In genomic region chr9:126690431-126691051, GRCh38 we compare ENCODE assay signal across 9 cellular contexts.
A peak's percentile ranks its signal among the peaks of the same experiment; 100 is the strongest.
DNase-seq lines count a peak whose midpoint lies in the region; ATAC-seq and TF ChIP-seq lines count a peak whose summit lies in the region.
"Had no signal": no experiment of that assay in that cellular context is flagged by ENCODE, and none has a peak within 500 bp of the region (broad histone marks: within the 10 kb centered on the region; RNA-seq: fewer than 3 reads in every experiment).

No MANE protein-coding gene starts in this region.

- no peaks in the 10 kb centered on the region for H3K36me3 Mint-ChIP-seq in activated naive CD8-positive, alpha-beta T cell treated with anti-CD3 and anti-CD28 coated beads, Interleukin-2, amount 10 ng/mL, durations not matched to agents 7 days and 5 days

- no peaks in the 10 kb centered on the region for H3K4me1 Mint-ChIP-seq in activated naive CD8-positive, alpha-beta T cell treated with anti-CD3 and anti-CD28 coated beads, Interleukin-2, amount 10 ng/mL, durations not matched to agents 7 days and 5 days

- no peaks in the 10 kb centered on the region for H3K36me3 ChIP-seq in SK-N-SH (replicated peaks in 1 of 2; ENCODE audit: control insufficient read depth in 1 of 2, insufficient read depth in 2 of 2, low read length in 1 of 2)

- WGBS in SK-N-SH (ENCODE audit: low lambda C conversion rate): 0% methylated on average over 3 of the region's 25 CpGs

- no peak overlapping the region for H2AFZ ChIP-seq in SK-N-SH (ENCODE audit: low read depth)

- no peak overlapping the region for H3K9ac ChIP-seq in SK-N-SH

- H3K4me3 Mint-ChIP-seq in activated naive CD8-positive, alpha-beta T cell treated with anti-CD3 and anti-CD28 coated beads, Interleukin-2, amount 10 ng/mL, durations not matched to agents 7 days and 5 days: no peak overlapping the region
- H3K4me3 Mint-ChIP-seq: dendritic cell treated with granulocyte-macrophage colony-stimulating factor and Interleukin-4, amounts not matched to agents 40 ng/mL and 50 ng/mL, for 4 days had no signal

- H3K79me2 ChIP-seq in SK-N-SH (ENCODE audit: insufficient read depth): no peaks in the 10 kb centered on the region

- H3K4me2 ChIP-seq in SK-N-SH: no peak overlapping the region

- TF ChIP-seq RAD21 in SK-N-SH (IDR thresholded peaks at IDR 0.05; ENCODE audit: low read length): peak; percentile 50

- TF ChIP-seq EP300 in SK-N-SH (IDR thresholded peaks at IDR 0.05; ENCODE audit: borderline replicate concordance in 1 of 2, low read depth in 1 of 2, low read length in 1 of 2): no peak

- no peak overlapping the region for H3K27ac Mint-ChIP-seq in activated naive CD8-positive, alpha-beta T cell treated with anti-CD3 and anti-CD28 coated beads, Interleukin-2, amount 10 ng/mL, durations not matched to agents 7 days and 5 days
- H3K27ac Mint-ChIP-seq: dendritic cell treated with granulocyte-macrophage colony-stimulating factor and Interleukin-4, amounts not matched to agents 40 ng/mL and 50 ng/mL, for 4 days had no signal

- no peak overlapping the region for H3K27ac ChIP-seq in SK-N-SH (ENCODE audit: low read depth in 2 of 2, low read length in 1 of 2)

- peak; percentile 68 for ATAC-seq in activated naive CD8-positive, alpha-beta T cell treated with anti-CD3 and anti-CD28 coated beads, Interleukin-2, amount 10 ng/mL, durations not matched to agents 7 days and 5 days (ENCODE audit: low read depth)
- no peak for ATAC-seq in HG02610 (IDR thresholded peaks at IDR 0.05; ENCODE audit: unreplicated experiment)

- CTCF ChIA-PET in SK-N-SH (lab: Yijun Ruan, JAX): interaction anchor here (0.6 to 6.3 kb wide), 61 partner anchors 11 to 1475 kb away, joined by 3 to 136 read pairs (median 6); partner anchors contain the start of gene LMX1B

- peak; percentile 24 for DNase-seq in NCI-H510A treated with DMSO at 0.1 percent for 48 hours (lab: John Stamatoyannopoulos, UW)
- no peak for DNase-seq in NCI-H510A (lab: John Stamatoyannopoulos, UW)
- DNase-seq in SK-N-SH: peak; percentile 82
- DNase-seq in activated naive CD8-positive, alpha-beta T cell treated with anti-CD3 and anti-CD28 coated beads, Interleukin-2, amount 10 ng/mL, durations not matched to agents 7 days and 5 days: peak; percentile 74
- DNase-seq in iris pigment epithelial cell (ENCODE audit: low read depth): peak; percentile 13
- DNase-seq in stimulated activated CD4-positive, alpha-beta T cell treated with anti-CD3 and anti-CD28 coated beads, TNF-alpha, amount 100 ng/mL, for 1 hour (ENCODE audit: low read depth in 3 of 3, low spot score in 1 of 3): peak; percentile 12 to 49 (median 20)
- DNase-seq in NCI-H128 (lab: John Stamatoyannopoulos, UW; ENCODE audit: unreplicated experiment): no peak

- H3K27me3 ChIP-seq in SK-N-SH (ENCODE audit: insufficient read depth): peaks cover 45% of the 10 kb centered on the region

- H3K27me3 Mint-ChIP-seq in activated naive CD8-positive, alpha-beta T cell treated with anti-CD3 and anti-CD28 coated beads, Interleukin-2, amount 10 ng/mL, durations not matched to agents 7 days and 5 days: peaks cover 22% of the 10 kb centered on the region

- TF ChIP-seq CTCF in SK-N-SH (IDR thresholded peaks at IDR 0.05): peak; percentile 66

- no peak overlapping the region; a peak in 1 of 4 replicates for H3K4me3 ChIP-seq in SK-N-SH (ENCODE audit: low read depth in 2 of 2, low read length in 1 of 2)

- no peaks in the 10 kb centered on the region for H3K4me1 ChIP-seq in SK-N-SH (ENCODE audit: control insufficient read depth in 1 of 2, insufficient read depth in 2 of 2, low read depth in 1 of 2, low read length in 1 of 2)

- H3K9me2 ChIP-seq in SK-N-SH: no peaks in the 10 kb centered on the region

- H3K9me3 ChIP-seq in SK-N-SH: no peaks in the 10 kb centered on the region

- H3K9me3 Mint-ChIP-seq in activated naive CD8-positive, alpha-beta T cell treated with anti-CD3 and anti-CD28 coated beads, Interleukin-2, amount 10 ng/mL, durations not matched to agents 7 days and 5 days: no peaks in the 10 kb centered on the region
- H3K9me3 Mint-ChIP-seq: dendritic cell treated with granulocyte-macrophage colony-stimulating factor and Interleukin-4, amounts not matched to agents 40 ng/mL and 50 ng/mL, for 4 days had no signal

- H4K20me1 ChIP-seq in SK-N-SH (ENCODE audit: insufficient read depth): no peaks in the 10 kb centered on the region

- POLR2A ChIA-PET in SK-N-SH (lab: Yijun Ruan, JAX): no interaction called here
- POLR2A ChIA-PET in activated naive CD8-positive, alpha-beta T cell treated with anti-CD3 and anti-CD28 coated beads, Interleukin-2, amount 10 ng/mL, durations not matched to agents 7 days and 5 days (lab: Charles Lee): no interaction called here

- no peaks in the 10 kb centered on the region for H3F3A ChIP-seq in SK-N-SH (replicated peaks; ENCODE audit: insufficient read depth)

TF ChIP-seq in SK-N-SH, 30 proteins besides CTCF, POLR2A, EP300 and RAD21:
- TF ChIP-seq CHD2 (IDR thresholded peaks at IDR 0.05; ENCODE audit: low read length, partially characterized antibody) (no peak), SMC3 (IDR thresholded peaks at IDR 0.05; ENCODE audit: low read depth, low read length) (peak; percentile 54), SIN3A (IDR thresholded peaks at IDR 0.05; ENCODE audit: borderline replicate concordance, low read depth, low read length) (no peak), USF2 (IDR thresholded peaks at IDR 0.05; ENCODE audit: borderline replicate concordance, low read depth, low read length) (no peak)

Comparison
In these comparisons a context has a peak if more than half of its experiments do, and no peak if none do; other contexts are left out.
1. DNase-seq: peak in NCI-H510A treated with DMSO at 0.1 percent for 48 hours (single experiment), SK-N-SH (single experiment), activated naive CD8-positive, alpha-beta T cell treated with anti-CD3 and anti-CD28 coated beads, Interleukin-2, amount 10 ng/mL, durations not matched to agents 7 days and 5 days (single experiment), iris pigment epithelial cell (single experiment) and stimulated activated CD4-positive, alpha-beta T cell treated with anti-CD3 and anti-CD28 coated beads, TNF-alpha, amount 100 ng/mL, for 1 hour (3 of 3); none in NCI-H510A (single experiment) and NCI-H128 (single experiment).